In genomic region chr12:12871587-12872138, GRCh38 we compare ENCODE assay signal across 2 cellular contexts.
A peak's percentile ranks its signal among the peaks of the same experiment; 100 is the strongest.
TF ChIP-seq lines count a peak whose summit lies in the region.

No MANE protein-coding gene starts in this region.

TF ChIP-seq in A549, 52 proteins besides CTCF, POLR2A, EP300 and RAD21:
- no peak for TF ChIP-seq E2F6 (IDR thresholded peaks at IDR 0.05; ENCODE audit: borderline replicate concordance, low read depth)
- 0 out of 2 replicates have a peak, but pooled peaks have one; percentile 27 for TF ChIP-seq HMGXB4 (CRISPR knock-in tag; IDR thresholded peaks at IDR 0.05; ENCODE audit: borderline replicate concordance)
- peak; percentile 6; the same call in 1 of the 2 replicates for TF ChIP-seq FOSB (CRISPR knock-in tag; IDR thresholded peaks at IDR 0.05)
- TF ChIP-seq NPAS2 (CRISPR knock-in tag; IDR thresholded peaks at IDR 0.05; ENCODE audit: borderline replicate concordance): peak; percentile 18; the same call in 1 of the 2 replicates
- no peak for TF ChIP-seq ATOH8 (CRISPR knock-in tag; IDR thresholded peaks at IDR 0.05; ENCODE audit: low read depth)
- TF ChIP-seq EHF (CRISPR knock-in tag; IDR thresholded peaks at IDR 0.05): peak; percentile 76
- TF ChIP-seq ZNF302 (CRISPR knock-in tag; IDR thresholded peaks at IDR 0.05): 0 out of 2 replicates have a peak, but pooled peaks have one; percentile 48
- TF ChIP-seq ZSCAN20 (CRISPR knock-in tag; IDR thresholded peaks at IDR 0.05): 0 out of 2 replicates have a peak, but pooled peaks have one; percentile 14
- TF ChIP-seq HEYL (CRISPR knock-in tag; IDR thresholded peaks at IDR 0.05): peak; percentile 89
- no peak for TF ChIP-seq MYC (IDR thresholded peaks at IDR 0.05; ENCODE audit: borderline replicate concordance, low read length)
- peak; percentile 55; the same call in 1 of the 2 replicates for TF ChIP-seq HOXB13 (CRISPR knock-in tag; IDR thresholded peaks at IDR 0.05; ENCODE audit: low read depth)
- 0 out of 2 replicates have a peak, but pooled peaks have one; percentile 46 for TF ChIP-seq RARB (CRISPR knock-in tag; IDR thresholded peaks at IDR 0.05)
- no peak for TF ChIP-seq USF2 (IDR thresholded peaks at IDR 0.05)
- peak; percentile 72; the same call in 1 of the 2 replicates for TF ChIP-seq HOXB5 (CRISPR knock-in tag; IDR thresholded peaks at IDR 0.05)
- 0 out of 2 replicates have a peak, but pooled peaks have one; percentile 57 for TF ChIP-seq TP53 (CRISPR knock-in tag; IDR thresholded peaks at IDR 0.05)

TF ChIP-seq in endothelial cell of umbilical vein, 7 proteins besides CTCF, POLR2A, EP300 and RAD21:
- TF ChIP-seq POLR2AphosphoS5 (IDR thresholded peaks at IDR 0.05; ENCODE audit: insufficient read depth, low read depth, low read length) (no peak), GATA2 (IDR thresholded peaks at IDR 0.05; ENCODE audit: insufficient read depth, insufficient read length, low read depth, low read length) (no peak), JUN (IDR thresholded peaks at IDR 0.05; ENCODE audit: borderline replicate concordance, insufficient read depth, insufficient read length, low read depth) (no peak)
